ENCODE assay signal across 1 cellular context in genomic region chr14:81400202-81400678, GRCh38.
A peak's percentile ranks its signal among the peaks of the same experiment; 100 is the strongest.
TF ChIP-seq lines count a peak whose summit lies in the region.

Gene STON2 (minus strand): TSS chr14:81400324. CDS start chr14:81398382, 1,942 bp downstream.

TF ChIP-seq in K562, 482 proteins besides CTCF, POLR2A, EP300 and RAD21 (continued from another document):
- TF ChIP-seq TRIM25 (IDR thresholded peaks at IDR 0.05; ENCODE audit: borderline replicate concordance): no peak
- TF ChIP-seq MBD2 (IDR thresholded peaks at IDR 0.05; ENCODE audit: borderline replicate concordance, low read depth): no peak
- TF ChIP-seq TEAD1 (CRISPR knock-in tag; IDR thresholded peaks at IDR 0.05): no peak
- TF ChIP-seq RCOR1 (IDR thresholded peaks at IDR 0.05; ENCODE audit: borderline replicate concordance in 1 of 2, low read depth in 2 of 2, low read length in 2 of 2): peak in 1 of 2 experiments; percentile 90; a peak in 2 of 4 replicates
- no peak for TF ChIP-seq LARP7 (IDR thresholded peaks at IDR 0.05)
- peak; percentile 68 for TF ChIP-seq CBFA2T2 (conservative IDR thresholded peaks at IDR 0.05)
- TF ChIP-seq ARNT (IDR thresholded peaks at IDR 0.05): no peak
- no peak for TF ChIP-seq AFF1 (IDR thresholded peaks at IDR 0.05; ENCODE audit: low read depth in 1 of 2, partially characterized antibody in 2 of 2)
- peak; percentile 40 to 66; a peak in 1 of 4 replicates for TF ChIP-seq FOXK2 (conservative IDR thresholded peaks at IDR 0.05 in 1 of 2, IDR thresholded peaks at IDR 0.05 in 1 of 2; ENCODE audit: low read depth in 2 of 2)
- no peak for TF ChIP-seq ZBTB9 (CRISPR knock-in tag; IDR thresholded peaks at IDR 0.05)
- TF ChIP-seq MECOM (CRISPR knock-in tag; IDR thresholded peaks at IDR 0.05): no peak
- no peak for TF ChIP-seq FOXO4 (CRISPR knock-in tag; IDR thresholded peaks at IDR 0.05)
- TF ChIP-seq FOSL1 (tag; conservative IDR thresholded peaks at IDR 0.05): peak; percentile 85
- TF ChIP-seq PHF21A (IDR thresholded peaks at IDR 0.05; ENCODE audit: borderline replicate concordance, low read depth): no peak
- TF ChIP-seq CTBP1 (IDR thresholded peaks at IDR 0.05; ENCODE audit: borderline replicate concordance): no peak
- no peak for TF ChIP-seq KLF13 (tag; IDR thresholded peaks at IDR 0.05; ENCODE audit: borderline replicate concordance, low read depth)
- no peak for TF ChIP-seq SRSF1 (IDR thresholded peaks at IDR 0.05; ENCODE audit: low read depth, low read length)
- TF ChIP-seq C11orf30 (IDR thresholded peaks at IDR 0.05; ENCODE audit: low read depth): peak; percentile 78; the same call in 1 of the 2 replicates
- no peak for TF ChIP-seq CAMTA2 (CRISPR knock-in tag; conservative IDR thresholded peaks at IDR 0.05)
- TF ChIP-seq ELF1 (tag; IDR thresholded peaks at IDR 0.05): no peak
- no peak for TF ChIP-seq ELF4 (CRISPR knock-in tag; IDR thresholded peaks at IDR 0.05)
- peak in 1 of 2 experiments; percentile 46; a peak in 1 of 4 replicates for TF ChIP-seq TRIM24 (IDR thresholded peaks at IDR 0.05)
- TF ChIP-seq JUN (IDR thresholded peaks at IDR 0.05; ENCODE audit: borderline replicate concordance, low read depth, low read length): peak; percentile 76; the same call in 1 of the 2 replicates
- no peak for TF ChIP-seq JUN (CRISPR knock-in tag; IDR thresholded peaks at IDR 0.05; ENCODE audit: borderline replicate concordance)
- TF ChIP-seq SRF (CRISPR knock-in tag; IDR thresholded peaks at IDR 0.05): no peak
- peak; percentile 86 for TF ChIP-seq CREM (IDR thresholded peaks at IDR 0.05; ENCODE audit: low read depth)
- TF ChIP-seq EGR1 (conservative IDR thresholded peaks at IDR 0.05): no peak
- no peak for TF ChIP-seq OTX1 (CRISPR knock-in tag; IDR thresholded peaks at IDR 0.05)
- no peak for TF ChIP-seq LEF1 (IDR thresholded peaks at IDR 0.05)
- no peak for TF ChIP-seq ZBTB8A (IDR thresholded peaks at IDR 0.05; ENCODE audit: partially characterized antibody)
- no peak for TF ChIP-seq ZNF639 (CRISPR knock-in tag; conservative IDR thresholded peaks at IDR 0.05 in 1 of 2, IDR thresholded peaks at IDR 0.05 in 1 of 2)
- no peak for TF ChIP-seq TCF7 (IDR thresholded peaks at IDR 0.05; ENCODE audit: borderline replicate concordance)
- TF ChIP-seq NFIC (IDR thresholded peaks at IDR 0.05): peak; percentile 88
- no peak for TF ChIP-seq ZNF197 (CRISPR knock-in tag; IDR thresholded peaks at IDR 0.05; ENCODE audit: low read depth)
- peak; percentile 70 for TF ChIP-seq ATF7 (IDR thresholded peaks at IDR 0.05)
- TF ChIP-seq TCF3 (CRISPR knock-in tag; IDR thresholded peaks at IDR 0.05): peak; percentile 85
- TF ChIP-seq VEZF1 (CRISPR knock-in tag; IDR thresholded peaks at IDR 0.05): peak; percentile 38; the same call in 1 of the 2 replicates
- peak; percentile 64; the same call in 1 of the 2 replicates for TF ChIP-seq BACH1 (tag; IDR thresholded peaks at IDR 0.05)
- TF ChIP-seq HIVEP1 (CRISPR knock-in tag; IDR thresholded peaks at IDR 0.05): no peak
- no peak for TF ChIP-seq THRA (IDR thresholded peaks at IDR 0.05)
- TF ChIP-seq L3MBTL2 (IDR thresholded peaks at IDR 0.05): 0 out of 2 replicates have a peak, but pooled peaks have one; percentile 14
- peak; percentile 86 for TF ChIP-seq CBFA2T3 (IDR thresholded peaks at IDR 0.05)
- no peak for TF ChIP-seq SAFB2 (IDR thresholded peaks at IDR 0.05; ENCODE audit: borderline replicate concordance, low read depth, low read length, severe bottlenecking)
- 0 out of 2 replicates have a peak, but pooled peaks have one; percentile 22 for TF ChIP-seq CXXC5 (CRISPR knock-in tag; IDR thresholded peaks at IDR 0.05)
- TF ChIP-seq ARID1B (IDR thresholded peaks at IDR 0.05): peak; percentile 82
- no peak for TF ChIP-seq ZNF449 (CRISPR knock-in tag; IDR thresholded peaks at IDR 0.05)
- TF ChIP-seq SMAD3 (CRISPR knock-in tag; conservative IDR thresholded peaks at IDR 0.05): no peak
- TF ChIP-seq ID3 (CRISPR knock-in tag; IDR thresholded peaks at IDR 0.05): no peak
- TF ChIP-seq ID3 (tag; IDR thresholded peaks at IDR 0.05): no peak
- TF ChIP-seq BCL6 (CRISPR knock-in tag; IDR thresholded peaks at IDR 0.05): no peak
- peak; percentile 22; the same call in 1 of the 2 replicates for TF ChIP-seq GATA2 (CRISPR knock-in tag; IDR thresholded peaks at IDR 0.05)
- TF ChIP-seq MBD1 (CRISPR knock-in tag; IDR thresholded peaks at IDR 0.05): no peak
- TF ChIP-seq NFRKB (IDR thresholded peaks at IDR 0.05; ENCODE audit: low read depth): 0 out of 2 replicates have a peak, but pooled peaks have one; percentile 25
- no peak for TF ChIP-seq CHCHD3 (CRISPR knock-in tag; IDR thresholded peaks at IDR 0.05)
